Comparison of ENCODE assay signal across 1 cellular context in the genomic region with DNA sequence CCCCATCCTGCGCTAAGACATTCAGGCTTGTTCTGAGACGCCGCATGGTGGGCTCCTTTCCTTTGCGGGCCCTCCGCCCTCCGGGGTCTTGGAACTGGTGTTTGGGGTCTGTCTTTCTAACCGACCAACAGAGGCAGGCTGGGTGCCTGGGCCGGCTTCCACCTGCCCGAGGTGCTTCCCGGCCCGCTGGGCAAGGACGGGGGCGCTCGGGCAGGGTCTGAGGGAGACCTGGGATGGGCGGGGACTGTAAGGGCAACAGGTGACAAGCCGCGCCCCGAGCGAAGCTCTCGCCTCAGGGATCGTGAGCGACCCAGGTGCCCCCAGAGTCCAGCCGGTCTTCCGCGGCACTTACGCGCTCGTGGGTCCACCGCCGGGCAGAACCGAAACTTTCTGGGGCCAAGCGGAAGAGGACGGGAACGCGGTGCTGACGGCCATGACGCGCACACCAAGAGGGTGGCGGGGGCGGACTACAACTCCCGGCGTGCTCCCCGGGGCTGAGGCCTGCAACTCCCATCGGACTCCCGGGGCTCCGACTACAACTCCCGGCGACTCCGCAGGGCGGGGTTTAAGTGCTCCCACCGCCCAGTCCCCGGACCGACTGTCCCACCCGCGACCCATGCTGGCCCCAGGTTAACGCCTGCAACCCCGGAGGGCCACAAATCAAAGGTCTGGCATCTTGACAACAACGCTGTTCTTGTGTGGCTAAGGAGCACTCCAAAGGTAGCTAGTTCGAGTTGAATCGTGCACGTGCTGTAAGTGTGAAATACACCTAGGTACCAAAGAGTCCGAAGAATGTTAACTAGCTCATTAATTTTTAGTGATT.
A peak's percentile ranks its signal among the peaks of the same experiment; 100 is the strongest.
TF ChIP-seq lines count a peak whose summit lies in the region.

Gene FYCO1 (minus strand): TSS at position 455 of the 823 bp plus-strand sequence. CDS start 10,914 bp downstream, outside the sequence.

TF ChIP-seq in HEK293, 187 proteins besides CTCF, POLR2A, EP300 and RAD21 (continued from another document and continues in another):
- TF ChIP-seq ZNF148 (tag by site-specific recombination; IDR thresholded peaks at IDR 0.05; ENCODE audit: borderline replicate concordance): no peak
- no peak for TF ChIP-seq ZNF596 (tag by site-specific recombination; IDR thresholded peaks at IDR 0.05)
- TF ChIP-seq ZFHX2 (tag by site-specific recombination; conservative IDR thresholded peaks at IDR 0.05): peak; percentile 65
- no peak; the same call in 1 of the 2 replicates for TF ChIP-seq ZBTB48 (tag by site-specific recombination; IDR thresholded peaks at IDR 0.05)
- peak; percentile 76 for TF ChIP-seq ZBTB20 (tag by site-specific recombination; IDR thresholded peaks at IDR 0.05)
- no peak for TF ChIP-seq ZNF768 (tag by site-specific recombination; IDR thresholded peaks at IDR 0.05)
- TF ChIP-seq KLF1 (tag by site-specific recombination; IDR thresholded peaks at IDR 0.05): peak; percentile 67
- peak; percentile 62 for TF ChIP-seq ZEB2 (tag by site-specific recombination; IDR thresholded peaks at IDR 0.05)
- no peak for TF ChIP-seq ZNF521 (tag by site-specific recombination; IDR thresholded peaks at IDR 0.05)
- peak; percentile 37; the same call in 1 of the 2 replicates for TF ChIP-seq ZNF518A (tag by site-specific recombination; conservative IDR thresholded peaks at IDR 0.05; ENCODE audit: low read depth)
- TF ChIP-seq GLIS1 (tag by site-specific recombination; IDR thresholded peaks at IDR 0.05): peak; percentile 66
- TF ChIP-seq ZNF510 (tag by site-specific recombination; IDR thresholded peaks at IDR 0.05; ENCODE audit: insufficient replicate concordance): no peak
- TF ChIP-seq, protein P1, sequence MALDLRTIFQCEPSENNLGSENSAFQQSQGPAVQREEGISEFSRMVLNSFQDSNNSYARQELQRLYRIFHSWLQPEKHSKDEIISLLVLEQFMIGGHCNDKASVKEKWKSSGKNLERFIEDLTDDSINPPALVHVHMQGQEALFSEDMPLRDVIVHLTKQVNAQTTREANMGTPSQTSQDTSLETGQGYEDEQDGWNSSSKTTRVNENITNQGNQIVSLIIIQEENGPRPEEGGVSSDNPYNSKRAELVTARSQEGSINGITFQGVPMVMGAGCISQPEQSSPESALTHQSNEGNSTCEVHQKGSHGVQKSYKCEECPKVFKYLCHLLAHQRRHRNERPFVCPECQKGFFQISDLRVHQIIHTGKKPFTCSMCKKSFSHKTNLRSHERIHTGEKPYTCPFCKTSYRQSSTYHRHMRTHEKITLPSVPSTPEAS (tag by site-specific recombination; IDR thresholded peaks at IDR 0.05): 0 out of 2 replicates have a peak, but pooled peaks have one; percentile 16
- TF ChIP-seq PRDM6 (tag by site-specific recombination; IDR thresholded peaks at IDR 0.05): no peak
- no peak for TF ChIP-seq ZNF2 (tag by site-specific recombination; IDR thresholded peaks at IDR 0.05)
- no peak for TF ChIP-seq ZFP37 (tag by site-specific recombination; IDR thresholded peaks at IDR 0.05)
- TF ChIP-seq ZNF398 (tag by site-specific recombination; IDR thresholded peaks at IDR 0.05): peak; percentile 5; the same call in 1 of the 2 replicates
- no peak for TF ChIP-seq ZNF366 (tag by site-specific recombination; conservative IDR thresholded peaks at IDR 0.05)
- TF ChIP-seq SCRT2 (tag by site-specific recombination; IDR thresholded peaks at IDR 0.05): peak; percentile 100
- peak; percentile 49; the same call in 1 of the 2 replicates for TF ChIP-seq SP7 (tag by site-specific recombination; IDR thresholded peaks at IDR 0.05)
- peak; percentile 55 for TF ChIP-seq KLF9 (tag by site-specific recombination; IDR thresholded peaks at IDR 0.05; ENCODE audit: low read depth)
- TF ChIP-seq PRDM1 (tag by site-specific recombination; IDR thresholded peaks at IDR 0.05): no peak
- TF ChIP-seq ZNF629 (tag by site-specific recombination; IDR thresholded peaks at IDR 0.05): peak; percentile 58
- TF ChIP-seq ZBTB10 (tag by site-specific recombination; IDR thresholded peaks at IDR 0.05): no peak
- peak; percentile 81 for TF ChIP-seq ZXDB (tag by site-specific recombination; IDR thresholded peaks at IDR 0.05)
- TF ChIP-seq, protein P2, sequence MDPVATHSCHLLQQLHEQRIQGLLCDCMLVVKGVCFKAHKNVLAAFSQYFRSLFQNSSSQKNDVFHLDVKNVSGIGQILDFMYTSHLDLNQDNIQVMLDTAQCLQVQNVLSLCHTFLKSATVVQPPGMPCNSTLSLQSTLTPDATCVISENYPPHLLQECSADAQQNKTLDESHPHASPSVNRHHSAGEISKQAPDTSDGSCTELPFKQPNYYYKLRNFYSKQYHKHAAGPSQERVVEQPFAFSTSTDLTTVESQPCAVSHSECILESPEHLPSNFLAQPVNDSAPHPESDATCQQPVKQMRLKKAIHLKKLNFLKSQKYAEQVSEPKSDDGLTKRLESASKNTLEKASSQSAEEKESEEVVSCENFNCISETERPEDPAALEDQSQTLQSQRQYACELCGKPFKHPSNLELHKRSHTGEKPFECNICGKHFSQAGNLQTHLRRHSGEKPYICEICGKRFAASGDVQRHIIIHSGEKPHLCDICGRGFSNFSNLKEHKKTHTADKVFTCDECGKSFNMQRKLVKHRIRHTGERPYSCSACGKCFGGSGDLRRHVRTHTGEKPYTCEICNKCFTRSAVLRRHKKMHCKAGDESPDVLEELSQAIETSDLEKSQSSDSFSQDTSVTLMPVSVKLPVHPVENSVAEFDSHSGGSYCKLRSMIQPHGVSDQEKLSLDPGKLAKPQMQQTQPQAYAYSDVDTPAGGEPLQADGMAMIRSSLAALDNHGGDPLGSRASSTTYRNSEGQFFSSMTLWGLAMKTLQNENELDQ (tag by site-specific recombination; IDR thresholded peaks at IDR 0.05; ENCODE audit: low read depth): no peak
- TF ChIP-seq ZBTB1 (tag by site-specific recombination; IDR thresholded peaks at IDR 0.05): no peak
- TF ChIP-seq ZBTB21 (tag by site-specific recombination; IDR thresholded peaks at IDR 0.05): no peak
- TF ChIP-seq ZBTB7A (tag by site-specific recombination; IDR thresholded peaks at IDR 0.05; ENCODE audit: low read depth): no peak
- 0 out of 2 replicates have a peak, but pooled peaks have one; percentile 38 for TF ChIP-seq ZIC2 (tag by site-specific recombination; IDR thresholded peaks at IDR 0.05)
- TF ChIP-seq ZNF548 (tag by site-specific recombination; IDR thresholded peaks at IDR 0.05): no peak
- TF ChIP-seq, protein P3, sequence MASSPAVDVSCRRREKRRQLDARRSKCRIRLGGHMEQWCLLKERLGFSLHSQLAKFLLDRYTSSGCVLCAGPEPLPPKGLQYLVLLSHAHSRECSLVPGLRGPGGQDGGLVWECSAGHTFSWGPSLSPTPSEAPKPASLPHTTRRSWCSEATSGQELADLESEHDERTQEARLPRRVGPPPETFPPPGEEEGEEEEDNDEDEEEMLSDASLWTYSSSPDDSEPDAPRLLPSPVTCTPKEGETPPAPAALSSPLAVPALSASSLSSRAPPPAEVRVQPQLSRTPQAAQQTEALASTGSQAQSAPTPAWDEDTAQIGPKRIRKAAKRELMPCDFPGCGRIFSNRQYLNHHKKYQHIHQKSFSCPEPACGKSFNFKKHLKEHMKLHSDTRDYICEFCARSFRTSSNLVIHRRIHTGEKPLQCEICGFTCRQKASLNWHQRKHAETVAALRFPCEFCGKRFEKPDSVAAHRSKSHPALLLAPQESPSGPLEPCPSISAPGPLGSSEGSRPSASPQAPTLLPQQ (tag by site-specific recombination; IDR thresholded peaks at IDR 0.05): peak; percentile 47; the same call in 1 of the 2 replicates
